8 cellular contexts compared by ENCODE assay signal in the genomic region with DNA sequence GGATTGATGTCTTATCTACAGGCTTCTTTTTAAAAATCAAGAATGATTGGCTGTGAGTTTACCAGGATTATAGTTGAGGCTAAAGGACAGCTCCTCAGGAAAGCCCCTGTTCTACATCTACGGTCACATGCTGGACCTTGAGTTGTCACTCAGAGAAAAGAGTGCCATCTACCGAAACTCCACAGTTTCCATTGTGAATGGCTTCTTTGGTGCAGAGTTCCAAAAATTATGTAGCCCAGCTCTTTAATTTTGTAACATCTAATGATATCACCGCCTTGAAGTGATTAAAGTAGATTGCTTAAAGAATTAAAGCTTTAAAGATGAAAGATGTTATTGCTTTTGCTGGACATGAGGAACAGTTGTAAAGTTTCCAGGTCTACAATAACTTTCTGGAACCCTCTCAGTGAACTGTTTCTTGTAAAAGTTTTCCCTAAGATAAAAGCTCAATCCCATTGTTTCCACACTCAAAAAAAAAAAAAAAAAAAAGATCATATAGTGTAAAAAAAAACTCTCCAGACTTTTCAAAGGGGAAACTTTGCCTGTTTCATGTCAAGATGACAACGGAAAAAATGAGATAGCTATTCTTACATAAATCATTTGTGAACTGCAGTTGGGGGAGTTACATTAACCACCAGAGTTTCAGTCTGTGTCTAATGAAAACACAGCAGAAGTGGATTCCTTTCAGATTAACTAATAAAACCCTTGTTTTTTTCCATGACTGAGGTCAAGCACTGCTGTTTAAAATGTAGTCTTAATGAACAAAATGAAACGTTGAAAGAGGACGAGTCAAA. TPM values are rescaled to one million over a fixed set of nuclear protein-coding genes. Genes with fewer than 3 reads are reported as not detected.
DNase-seq lines count a peak whose midpoint lies in the region; ATAC-seq and TF ChIP-seq lines count a peak whose summit lies in the region.

No MANE protein-coding gene starts in this region.

- WGBS in GM23248 (ENCODE audit: low coverage in 1 of 2, low lambda C conversion rate in 2 of 2, missing lambda C conversion rate in 2 of 2), 2 experiments, result 1% methylated on average over 6 of the region's 6 CpGs

- DNase-seq in GM23248 (peak; percentile 83), dorsolateral prefrontal cortex (no peak), non-pigmented ciliary epithelial cell (ENCODE audit: low read depth) (peak; percentile 76), NOMO-1 treated with dmso at 0.1 percent for 144 hours (lab: John Stamatoyannopoulos, UW; ENCODE audit: unreplicated experiment) (no peak)
- DNase-seq in stimulated activated CD4-positive, alpha-beta T cell treated with anti-CD3 and anti-CD28 coated beads, Interleukin-4, amount 100 ng/mL, for 1 hour, result no peak
- DNase-seq in stimulated activated naive CD4-positive, alpha-beta T cell treated with Interleukin-2 at 50 U/mL for 16 hours (lab: John Stamatoyannopoulos, UW), result no peak

- no peaks in the 10 kb centered on the region for H4K20me1 ChIP-seq in GM23248 (ENCODE audit: insufficient read depth)
- no peaks in the 10 kb centered on the region for H4K20me1 ChIP-seq in KMS-11 (ENCODE audit: insufficient read depth)

- intact Hi-C loops in dorsolateral prefrontal cortex (cut with DNase I), result loop anchor here in 1 of 2 donors (10.0 kb wide), 1 partner anchor 454 kb away; no protein-coding TSS in a partner anchor

- no peaks in the 10 kb centered on the region for H3K9me2 ChIP-seq in GM23248 (ENCODE audit: insufficient read depth)

- peak; percentile 62 for TF ChIP-seq CTCF in KMS-11 (conservative IDR thresholded peaks at IDR 0.05; ENCODE audit: low read depth, low read length)
- peak in 50 of 56 donors; percentile 9 to 62 (median 37) for TF ChIP-seq CTCF in dorsolateral prefrontal cortex (IDR thresholded peaks at IDR 0.05 in 54 of 56, conservative IDR thresholded peaks at IDR 0.05 in 2 of 56; ENCODE audit: low read depth in 1 of 56, partially characterized antibody in 56 of 56)

- H2AFZ ChIP-seq in GM23248, result peak overlapping the region; percentile 20
- H2AFZ ChIP-seq in KMS-11 (ENCODE audit: low read depth), result peak overlapping the region; percentile 80

- H3K4me1 ChIP-seq in GM23248 (ENCODE audit: insufficient read depth), result peaks cover 61% of the 10 kb centered on the region
- H3K4me1 ChIP-seq in KMS-11 (ENCODE audit: low read depth, poor library complexity, severe bottlenecking), result peaks cover 51% of the 10 kb centered on the region

- H3K9me3 ChIP-seq in GM23248 (ENCODE audit: low read depth), result no peaks in the 10 kb centered on the region

- H3K27me3 ChIP-seq in GM23248 (replicated peaks; ENCODE audit: insufficient read depth), result no peaks in the 10 kb centered on the region
- H3K27me3 ChIP-seq in KMS-11 (ENCODE audit: insufficient read depth, low read depth), result no peaks in the 10 kb centered on the region
- no peaks in the 10 kb centered on the region for H3K27me3 ChIP-seq in dorsolateral prefrontal cortex

- H3K4me2 ChIP-seq in GM23248 (ENCODE audit: unreplicated experiment) (peak overlapping the region; percentile 97), KMS-11 (peak overlapping the region; percentile 88)

- no peak for TF ChIP-seq POLR2A in GM18505 (IDR thresholded peaks at IDR 0.05; ENCODE audit: borderline replicate concordance, extremely low read depth, insufficient read depth, insufficient read length)

- H3K79me2 ChIP-seq in GM23248 (ENCODE audit: insufficient read depth) (peaks cover 95% of the 10 kb centered on the region), KMS-11 (ENCODE audit: insufficient read depth, low read depth) (no peaks in the 10 kb centered on the region)

- in situ Hi-C loops in GM23248 (cut with MboI), result loop anchor here (5.0 kb wide), 1 partner anchor 451 kb away; no protein-coding TSS in a partner anchor

- H3K27ac ChIP-seq in GM23248, result peak overlapping the region; percentile 89
- H3K27ac ChIP-seq in KMS-11, result peak overlapping the region; percentile 88
- H3K27ac ChIP-seq in dorsolateral prefrontal cortex, result peak overlapping the region in 6 of 59 donors; percentile 4 to 50 (median 30)

- H3K9ac ChIP-seq in GM23248 (peak overlapping the region; percentile 90), KMS-11 (peak overlapping the region; percentile 57)

- H3F3A ChIP-seq in GM23248 (ENCODE audit: insufficient read depth), result peaks cover 78% of the 10 kb centered on the region

- peak; percentile 82 for ATAC-seq in GM18505 (IDR thresholded peaks at IDR 0.05; ENCODE audit: unreplicated experiment)

- H3K4me3 ChIP-seq in GM23248 (peak overlapping the region; percentile 85), KMS-11 (IDR thresholded peaks at IDR 0.05; ENCODE audit: insufficient read depth, low read depth, low read length) (peak overlapping the region; percentile 65), dorsolateral prefrontal cortex (peak overlapping the region in 1 of 59 donors; percentile 45)

- H3K36me3 ChIP-seq in GM23248 (ENCODE audit: low read depth) (no peaks in the 10 kb centered on the region), KMS-11 (ENCODE audit: insufficient read depth) (no peaks in the 10 kb centered on the region)

RNA-seq across cellular contexts. Expression of a gene that starts 4.3 kb away (rescaled TPM):
- total RNA-seq in GM23248 (2014; rRNA removed; shearing (Covaris generic)), result 2,141 and 2,153 TPM in 2 replicates
- 977 and 987 TPM in 2 replicates for polyA plus RNA-seq in GM23248 (2016; fragmentation: Nextera tagmentation; extraction: Ambion mirVana)
- 10 to 100 TPM in 4 of 120 experiments, 1 to 10 TPM in 73, under 1 TPM in 43; 0.20 to 24.0 (median 1.6) TPM for total RNA-seq in dorsolateral prefrontal cortex

Comparison
In these comparisons a context has a peak if more than half of its experiments do, and no peak if none do; other contexts are left out.
1. DNase-seq: peak in GM23248 (single experiment) and non-pigmented ciliary epithelial cell (single experiment); none in dorsolateral prefrontal cortex (0 of 10), NOMO-1 treated with dmso at 0.1 percent for 144 hours (single experiment), stimulated activated CD4-positive, alpha-beta T cell treated with anti-CD3 and anti-CD28 coated beads, Interleukin-4, amount 100 ng/mL, for 1 hour (single experiment) and stimulated activated naive CD4-positive, alpha-beta T cell treated with Interleukin-2 at 50 U/mL for 16 hours (single experiment).
2. RNA of a gene that starts 4.3 kb away (total RNA-seq): 2,141 to 2,153 TPM in GM23248; 0.20 to 24.0 TPM in dorsolateral prefrontal cortex; every median in the first group is over 10 times any median in the second.